3 cellular contexts compared by ENCODE assay signal in the genomic region with DNA sequence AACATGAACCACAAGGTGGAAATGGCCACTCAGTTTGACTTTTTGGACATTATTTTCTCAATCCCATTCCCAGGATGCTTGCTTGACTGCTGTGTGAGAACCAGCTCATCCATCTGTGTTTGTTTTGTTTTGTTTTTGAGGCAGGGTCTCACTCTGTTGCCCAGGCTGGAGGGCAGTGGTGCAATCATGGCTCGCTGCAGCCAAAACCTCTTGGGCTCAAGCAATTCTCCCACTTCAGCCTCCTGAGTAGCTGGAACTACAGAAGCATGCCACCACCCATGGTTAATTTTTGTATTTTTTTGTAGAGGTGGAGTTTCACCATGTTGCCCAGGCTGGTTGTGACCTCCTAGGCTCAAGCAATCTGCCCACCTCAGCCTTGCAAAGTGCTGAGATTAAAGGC.
"Had no signal": no experiment of that assay in that cellular context is flagged by ENCODE, and none has a peak within 500 bp of the region (broad histone marks: within the 10 kb centered on the region; RNA-seq: fewer than 3 reads in every experiment).

No MANE protein-coding gene starts in this region.

- DNase-seq: GDM1, GF-D8 had no signal

- ATAC-seq: GM12878 had no signal

- H3K4me3 ChIP-seq: GM12878 had no signal
